In genomic region chr12:84911331-84912190, GRCh38 we compare ENCODE assay signal across 8 cellular contexts. TPM values are rescaled to one million over a fixed set of nuclear protein-coding genes. Genes with fewer than 3 reads are reported as not detected.
DNase-seq lines count a peak whose midpoint lies in the region; ATAC-seq and TF ChIP-seq lines count a peak whose summit lies in the region.

No MANE protein-coding gene starts in this region.

- peak overlapping the region; percentile 93 for H3K4me3 ChIP-seq in BE2C (ENCODE audit: low read depth, low read length)
- peak overlapping the region; percentile 60 for H3K4me3 ChIP-seq in PC-3 (ENCODE audit: low read length)
- peak overlapping the region; percentile 22 to 37 (median 27) for H3K4me3 ChIP-seq in skin epidermis

- no peaks in the 10 kb centered on the region for H3K79me2 ChIP-seq in PC-3 (ENCODE audit: low read length)

- H3K4me2 ChIP-seq in PC-3 (ENCODE audit: low read length) = peak overlapping the region; percentile 81

- no peaks in the 10 kb centered on the region for H3F3A ChIP-seq in PC-3 (ENCODE audit: low read length, unreplicated experiment)

- H3K27ac ChIP-seq in PC-3 (ENCODE audit: low read length) (no peak overlapping the region), caudate nucleus (ENCODE audit: low read depth, low read length) (peak overlapping the region; percentile 69), skin epidermis (peak overlapping the region in 2 of 21 experiments; percentile 0 to 64)

- H3K27me3 ChIP-seq in BE2C (no peaks in the 10 kb centered on the region; the same call in 1 of the 2 replicates), PC-3 (ENCODE audit: low read length) (peaks cover 24% of the 10 kb centered on the region; the same call in 1 of the 2 replicates)

- peak overlapping the region; percentile 58 for H2AFZ ChIP-seq in PC-3 (ENCODE audit: low read length)

- no peaks in the 10 kb centered on the region for H4K20me1 ChIP-seq in PC-3 (ENCODE audit: low read length)

- DNase-seq in BE2C (peak; percentile 84), PC-3 (peak; percentile 43), caudate nucleus (lab: John Stamatoyannopoulos, UW) (peak; percentile 13 to 87 (median 62)), iPS-NIHi11 (ENCODE audit: low spot score) (peak; percentile 86)
- DNase-seq in stimulated activated CD4-positive, alpha-beta T cell treated with anti-CD3 and anti-CD28 coated beads, Interleukin-4, amount 100 ng/mL, for 24 hours = no peak

- no peak for TF ChIP-seq CTCF in BE2C (IDR thresholded peaks at IDR 0.05; ENCODE audit: low read depth, low read length)
- TF ChIP-seq CTCF in PC-3 (conservative IDR thresholded peaks at IDR 0.05; ENCODE audit: low read depth, low read length) = no peak

- H3K9me2 ChIP-seq in PC-3 (replicated peaks; ENCODE audit: low read length) = no peaks in the 10 kb centered on the region

- H3K4me1 ChIP-seq in BE2C (no peaks in the 10 kb centered on the region), PC-3 (ENCODE audit: insufficient read depth, low read length) (no peaks in the 10 kb centered on the region)

- intact Hi-C loops in PC-3 (cut with micrococcal nuclease) = no loop called here

- no peak overlapping the region for H3K9ac ChIP-seq in PC-3 (ENCODE audit: low read length)

- POLR2A ChIA-PET in PC-3 (lab: Charles Lee; ENCODE audit: unreplicated experiment) = no interaction called here

- no peaks in the 10 kb centered on the region for H3K9me3 ChIP-seq in BE2C
- no peaks in the 10 kb centered on the region for H3K9me3 ChIP-seq in PC-3 (ENCODE audit: low read length)

- H3K36me3 ChIP-seq in BE2C (no peaks in the 10 kb centered on the region), PC-3 (ENCODE audit: low read depth, low read length) (no peaks in the 10 kb centered on the region)

- no TSS peak for BruUV-seq in PC-3 (replicated peaks; lab: Mats Ljungman, UMichigan)

- ATAC-seq in HG02588 (IDR thresholded peaks at IDR 0.05; ENCODE audit: unreplicated experiment) (peak; percentile 45), PC-3 (peak; percentile 85), GM18907 (IDR thresholded peaks at IDR 0.05; ENCODE audit: unreplicated experiment) (no peak)

- CTCF ChIA-PET in PC-3 (lab: Charles Lee) = no interaction called here

RNA-seq across cellular contexts. Expression of gene SLC6A15, which starts 1.0 kb away (rescaled TPM):
- polyA plus RNA-seq in BE2C (2012; ENCODE audit: insufficient read depth, insufficient read length, low read depth) = 31.7 TPM
- not detected in 2 replicates for total RNA-seq in PC-3 (2014; rRNA removed)

Comparison
In these comparisons a context has a peak if more than half of its experiments do, and no peak if none do; other contexts are left out.
1. H3K4me3 ChIP-seq: peak in every context shown above with its lines; median percentile 93 in BE2C; 60 in PC-3; 27 in skin epidermis.